1 cellular context compared by ENCODE assay signal in the genomic region with DNA sequence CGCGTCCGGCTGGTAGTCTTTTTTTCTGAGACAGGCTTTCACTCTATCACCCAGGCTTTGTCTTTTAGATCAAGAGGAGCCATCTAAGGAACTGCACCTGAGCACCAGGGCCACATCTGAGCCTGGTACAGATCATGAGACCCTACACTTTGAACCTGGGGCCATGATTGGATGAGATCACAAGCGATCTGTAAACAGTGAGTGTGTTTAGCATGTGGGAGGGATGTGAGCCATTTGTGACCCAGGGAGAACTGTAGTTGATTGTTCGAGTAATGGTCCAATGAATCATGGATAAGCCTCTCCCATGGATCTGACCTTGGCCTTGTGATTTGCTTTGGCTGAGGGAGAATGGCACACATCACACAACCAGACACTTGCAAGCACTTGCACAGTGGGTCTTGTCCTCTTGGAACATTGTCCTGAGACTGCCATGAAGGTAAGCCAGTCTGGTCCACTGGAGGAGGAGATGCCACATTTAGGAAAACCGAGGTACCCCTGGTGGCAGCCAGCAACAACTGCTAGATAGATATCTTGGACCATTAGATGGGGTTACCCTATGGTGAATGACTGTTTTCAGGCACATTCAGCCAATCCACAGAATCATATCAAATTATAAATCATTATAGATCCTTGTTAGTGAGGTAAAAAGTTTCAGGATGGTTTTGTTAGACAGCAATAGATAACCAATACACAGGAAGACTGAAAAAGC.
TF ChIP-seq lines count a peak whose summit lies in the region.

No MANE protein-coding gene starts in this region.

TF ChIP-seq in HepG2, 621 proteins besides CTCF, POLR2A, EP300 and RAD21 (continued from another document and continues in another):
- TF ChIP-seq, protein P1, sequence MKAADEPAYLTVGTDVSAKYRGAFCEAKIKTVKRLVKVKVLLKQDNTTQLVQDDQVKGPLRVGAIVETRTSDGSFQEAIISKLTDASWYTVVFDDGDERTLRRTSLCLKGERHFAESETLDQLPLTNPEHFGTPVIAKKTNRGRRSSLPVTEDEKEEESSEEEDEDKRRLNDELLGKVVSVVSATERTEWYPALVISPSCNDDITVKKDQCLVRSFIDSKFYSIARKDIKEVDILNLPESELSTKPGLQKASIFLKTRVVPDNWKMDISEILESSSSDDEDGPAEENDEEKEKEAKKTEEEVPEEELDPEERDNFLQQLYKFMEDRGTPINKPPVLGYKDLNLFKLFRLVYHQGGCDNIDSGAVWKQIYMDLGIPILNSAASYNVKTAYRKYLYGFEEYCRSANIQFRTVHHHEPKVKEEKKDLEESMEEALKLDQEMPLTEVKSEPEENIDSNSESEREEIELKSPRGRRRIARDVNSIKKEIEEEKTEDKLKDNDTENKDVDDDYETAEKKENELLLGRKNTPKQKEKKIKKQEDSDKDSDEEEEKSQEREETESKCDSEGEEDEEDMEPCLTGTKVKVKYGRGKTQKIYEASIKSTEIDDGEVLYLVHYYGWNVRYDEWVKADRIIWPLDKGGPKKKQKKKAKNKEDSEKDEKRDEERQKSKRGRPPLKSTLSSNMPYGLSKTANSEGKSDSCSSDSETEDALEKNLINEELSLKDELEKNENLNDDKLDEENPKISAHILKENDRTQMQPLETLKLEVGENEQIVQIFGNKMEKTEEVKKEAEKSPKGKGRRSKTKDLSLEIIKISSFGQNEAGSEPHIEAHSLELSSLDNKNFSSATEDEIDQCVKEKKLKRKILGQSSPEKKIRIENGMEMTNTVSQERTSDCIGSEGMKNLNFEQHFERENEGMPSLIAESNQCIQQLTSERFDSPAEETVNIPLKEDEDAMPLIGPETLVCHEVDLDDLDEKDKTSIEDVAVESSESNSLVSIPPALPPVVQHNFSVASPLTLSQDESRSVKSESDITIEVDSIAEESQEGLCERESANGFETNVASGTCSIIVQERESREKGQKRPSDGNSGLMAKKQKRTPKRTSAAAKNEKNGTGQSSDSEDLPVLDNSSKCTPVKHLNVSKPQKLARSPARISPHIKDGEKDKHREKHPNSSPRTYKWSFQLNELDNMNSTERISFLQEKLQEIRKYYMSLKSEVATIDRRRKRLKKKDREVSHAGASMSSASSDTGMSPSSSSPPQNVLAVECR (CRISPR knock-in tag; IDR thresholded peaks at IDR 0.05; ENCODE audit: borderline replicate concordance), result peak; percentile 14; the same call in 1 of the 2 replicates
- TF ChIP-seq, protein P2, sequence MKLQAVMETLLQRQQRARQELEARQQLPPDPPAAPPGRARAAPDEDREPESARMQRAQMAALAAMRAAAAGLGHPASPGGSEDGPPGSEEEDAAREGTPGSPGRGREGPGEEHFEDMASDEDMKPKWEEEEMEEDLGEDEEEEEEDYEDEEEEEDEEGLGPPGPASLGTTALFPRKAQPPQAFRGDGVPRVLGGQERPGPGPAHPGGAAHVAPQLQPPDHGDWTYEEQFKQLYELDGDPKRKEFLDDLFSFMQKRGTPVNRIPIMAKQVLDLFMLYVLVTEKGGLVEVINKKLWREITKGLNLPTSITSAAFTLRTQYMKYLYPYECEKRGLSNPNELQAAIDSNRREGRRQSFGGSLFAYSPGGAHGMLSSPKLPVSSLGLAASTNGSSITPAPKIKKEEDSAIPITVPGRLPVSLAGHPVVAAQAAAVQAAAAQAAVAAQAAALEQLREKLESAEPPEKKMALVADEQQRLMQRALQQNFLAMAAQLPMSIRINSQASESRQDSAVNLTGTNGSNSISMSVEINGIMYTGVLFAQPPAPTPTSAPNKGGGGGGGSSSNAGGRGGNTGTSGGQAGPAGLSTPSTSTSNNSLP (IDR thresholded peaks at IDR 0.05; ENCODE audit: low read depth, low read length), result peak; percentile 76
- TF ChIP-seq ZC3H4 (CRISPR knock-in tag; IDR thresholded peaks at IDR 0.05; ENCODE audit: borderline replicate concordance), result no peak
- 0 out of 2 replicates have a peak, but pooled peaks have one; percentile 50 for TF ChIP-seq ZNF335 (CRISPR knock-in tag; IDR thresholded peaks at IDR 0.05)
- peak; percentile 72; the same call in 1 of the 2 replicates for TF ChIP-seq HDAC2 (CRISPR knock-in tag; IDR thresholded peaks at IDR 0.05)
- peak; percentile 65; the same call in 1 of the 2 replicates for TF ChIP-seq POGZ (CRISPR knock-in tag; IDR thresholded peaks at IDR 0.05)
- TF ChIP-seq, protein P3, sequence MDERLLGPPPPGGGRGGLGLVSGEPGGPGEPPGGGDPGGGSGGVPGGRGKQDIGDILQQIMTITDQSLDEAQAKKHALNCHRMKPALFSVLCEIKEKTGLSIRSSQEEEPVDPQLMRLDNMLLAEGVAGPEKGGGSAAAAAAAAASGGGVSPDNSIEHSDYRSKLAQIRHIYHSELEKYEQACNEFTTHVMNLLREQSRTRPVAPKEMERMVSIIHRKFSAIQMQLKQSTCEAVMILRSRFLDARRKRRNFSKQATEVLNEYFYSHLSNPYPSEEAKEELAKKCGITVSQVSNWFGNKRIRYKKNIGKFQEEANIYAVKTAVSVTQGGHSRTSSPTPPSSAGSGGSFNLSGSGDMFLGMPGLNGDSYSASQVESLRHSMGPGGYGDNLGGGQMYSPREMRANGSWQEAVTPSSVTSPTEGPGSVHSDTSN (CRISPR knock-in tag; IDR thresholded peaks at IDR 0.05), result no peak
- TF ChIP-seq PAWR (CRISPR knock-in tag; IDR thresholded peaks at IDR 0.05; ENCODE audit: borderline replicate concordance), result no peak
- peak; percentile 74 for TF ChIP-seq ZMYM3 (CRISPR knock-in tag; IDR thresholded peaks at IDR 0.05)
- TF ChIP-seq RFX3 (CRISPR knock-in tag; IDR thresholded peaks at IDR 0.05), result no peak
- TF ChIP-seq, protein P4, sequence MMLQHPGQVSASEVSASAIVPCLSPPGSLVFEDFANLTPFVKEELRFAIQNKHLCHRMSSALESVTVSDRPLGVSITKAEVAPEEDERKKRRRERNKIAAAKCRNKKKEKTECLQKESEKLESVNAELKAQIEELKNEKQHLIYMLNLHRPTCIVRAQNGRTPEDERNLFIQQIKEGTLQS (CRISPR knock-in tag; IDR thresholded peaks at IDR 0.05), result peak; percentile 45; the same call in 1 of the 2 replicates
- peak; percentile 50; the same call in 1 of the 2 replicates for TF ChIP-seq CREM (IDR thresholded peaks at IDR 0.05)
- TF ChIP-seq CREM (CRISPR knock-in tag; IDR thresholded peaks at IDR 0.05), result no peak
- TF ChIP-seq, protein P5, sequence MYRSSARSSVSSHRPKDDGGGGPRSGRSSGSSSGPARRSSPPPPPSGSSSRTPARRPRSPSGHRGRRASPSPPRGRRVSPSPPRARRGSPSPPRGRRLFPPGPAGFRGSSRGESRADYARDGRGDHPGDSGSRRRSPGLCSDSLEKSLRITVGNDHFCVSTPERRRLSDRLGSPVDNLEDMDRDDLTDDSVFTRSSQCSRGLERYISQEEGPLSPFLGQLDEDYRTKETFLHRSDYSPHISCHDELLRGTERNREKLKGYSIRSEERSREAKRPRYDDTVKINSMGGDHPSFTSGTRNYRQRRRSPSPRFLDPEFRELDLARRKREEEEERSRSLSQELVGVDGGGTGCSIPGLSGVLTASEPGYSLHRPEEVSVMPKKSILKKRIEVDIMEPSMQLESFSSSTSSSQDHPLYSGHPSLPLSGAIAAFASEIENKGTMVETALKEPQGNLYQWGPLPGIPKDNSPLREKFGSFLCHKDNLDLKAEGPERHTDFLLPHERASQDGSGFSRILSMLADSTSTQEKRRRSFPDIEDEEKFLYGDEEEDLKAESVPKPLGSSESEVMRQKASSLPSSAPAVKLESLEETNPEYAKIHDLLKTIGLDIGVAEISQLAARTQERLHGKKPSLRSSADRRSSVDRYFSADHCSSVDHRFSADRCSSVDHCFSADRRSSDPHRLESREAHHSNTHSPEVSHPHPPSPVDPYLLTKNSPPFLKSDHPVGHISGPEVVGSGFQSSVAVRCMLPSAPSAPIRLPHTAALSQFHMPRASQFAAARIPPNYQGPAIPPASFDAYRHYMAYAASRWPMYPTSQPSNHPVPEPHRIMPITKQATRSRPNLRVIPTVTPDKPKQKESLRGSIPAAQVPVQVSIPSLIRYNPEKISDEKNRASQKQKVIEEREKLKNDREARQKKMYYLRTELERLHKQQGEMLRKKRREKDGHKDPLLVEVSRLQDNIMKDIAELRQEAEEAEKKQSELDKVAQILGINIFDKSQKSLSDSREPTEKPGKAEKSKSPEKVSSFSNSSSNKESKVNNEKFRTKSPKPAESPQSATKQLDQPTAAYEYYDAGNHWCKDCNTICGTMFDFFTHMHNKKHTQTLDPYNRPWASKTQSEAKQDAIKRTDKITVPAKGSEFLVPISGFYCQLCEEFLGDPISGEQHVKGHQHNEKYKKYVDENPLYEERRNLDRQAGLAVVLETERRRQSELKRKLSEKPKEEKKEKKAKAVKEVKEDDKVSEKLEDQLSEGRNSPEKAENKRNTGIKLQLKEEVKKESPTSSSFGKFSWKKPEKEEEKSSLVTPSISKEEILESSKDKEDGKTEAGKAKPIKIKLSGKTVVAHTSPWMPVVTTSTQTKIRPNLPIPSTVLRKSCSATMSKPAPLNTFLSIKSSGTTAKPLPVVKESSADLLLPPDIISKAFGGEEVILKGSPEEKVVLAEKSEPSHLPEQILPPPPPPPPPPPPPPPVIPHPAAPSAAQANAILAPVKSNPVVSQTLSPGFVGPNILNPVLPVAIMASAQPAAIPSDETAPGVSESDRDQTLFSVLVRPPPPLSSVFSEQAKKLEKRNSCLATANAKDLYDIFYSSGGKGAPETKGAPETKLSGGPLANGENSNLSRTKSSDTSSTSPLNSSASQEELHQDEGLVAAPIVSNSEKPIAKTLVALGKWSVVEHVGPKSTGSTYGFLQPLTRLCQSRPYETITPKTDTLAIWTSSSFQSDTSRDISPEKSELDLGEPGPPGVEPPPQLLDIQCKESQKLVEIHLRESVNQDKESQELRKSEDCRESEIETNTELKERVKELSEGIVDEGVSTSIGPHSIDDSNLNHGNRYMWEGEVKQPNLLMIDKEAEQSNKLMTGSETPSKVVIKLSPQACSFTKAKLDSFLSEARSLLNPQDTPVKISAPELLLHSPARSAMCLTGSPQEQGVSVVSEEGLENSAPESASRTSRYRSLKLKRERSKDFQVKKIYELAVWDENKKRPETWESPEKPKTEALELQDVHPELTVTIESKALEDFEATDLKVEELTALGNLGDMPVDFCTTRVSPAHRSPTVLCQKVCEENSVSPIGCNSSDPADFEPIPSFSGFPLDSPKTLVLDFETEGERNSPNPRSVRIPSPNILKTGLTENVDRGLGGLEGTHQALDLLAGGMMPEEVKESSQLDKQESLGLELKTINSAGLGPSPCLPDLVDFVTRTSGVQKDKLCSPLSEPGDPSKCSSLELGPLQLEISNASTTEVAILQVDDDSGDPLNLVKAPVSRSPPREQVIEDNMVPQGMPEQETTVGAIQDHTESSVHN (CRISPR knock-in tag; IDR thresholded peaks at IDR 0.05), result peak; percentile 76; the same call in 1 of the 2 replicates
- TF ChIP-seq, protein P6, sequence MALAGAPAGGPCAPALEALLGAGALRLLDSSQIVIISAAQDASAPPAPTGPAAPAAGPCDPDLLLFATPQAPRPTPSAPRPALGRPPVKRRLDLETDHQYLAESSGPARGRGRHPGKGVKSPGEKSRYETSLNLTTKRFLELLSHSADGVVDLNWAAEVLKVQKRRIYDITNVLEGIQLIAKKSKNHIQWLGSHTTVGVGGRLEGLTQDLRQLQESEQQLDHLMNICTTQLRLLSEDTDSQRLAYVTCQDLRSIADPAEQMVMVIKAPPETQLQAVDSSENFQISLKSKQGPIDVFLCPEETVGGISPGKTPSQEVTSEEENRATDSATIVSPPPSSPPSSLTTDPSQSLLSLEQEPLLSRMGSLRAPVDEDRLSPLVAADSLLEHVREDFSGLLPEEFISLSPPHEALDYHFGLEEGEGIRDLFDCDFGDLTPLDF (CRISPR knock-in tag; IDR thresholded peaks at IDR 0.05), result no peak
- TF ChIP-seq SRSF1 (optimal IDR thresholded peaks at IDR 0.05; ENCODE audit: low read depth, low read length), result no peak
- TF ChIP-seq TRIM24 (CRISPR knock-in tag; IDR thresholded peaks at IDR 0.05), result 0 out of 2 replicates have a peak, but pooled peaks have one; percentile 43
- peak; percentile 93 for TF ChIP-seq SKI (IDR thresholded peaks at IDR 0.05; ENCODE audit: partially characterized antibody)
- TF ChIP-seq RCOR2 (CRISPR knock-in tag; IDR thresholded peaks at IDR 0.05), result peak; percentile 73; the same call in 1 of the 2 replicates
- peak; percentile 77 for TF ChIP-seq HNF4A (CRISPR knock-in tag; IDR thresholded peaks at IDR 0.05)
- TF ChIP-seq SATB2 (CRISPR knock-in tag; IDR thresholded peaks at IDR 0.05), result no peak
- no peak for TF ChIP-seq ZNF232 (CRISPR knock-in tag; IDR thresholded peaks at IDR 0.05; ENCODE audit: borderline replicate concordance)
- 0 out of 2 replicates have a peak, but pooled peaks have one; percentile 65 for TF ChIP-seq ZNF543 (CRISPR knock-in tag; IDR thresholded peaks at IDR 0.05)
- peak; percentile 53; the same call in 1 of the 2 replicates for TF ChIP-seq ZNF230 (CRISPR knock-in tag; IDR thresholded peaks at IDR 0.05)
- no peak for TF ChIP-seq POLR2AphosphoS2 (IDR thresholded peaks at IDR 0.05; ENCODE audit: low read depth, low read length)
- TF ChIP-seq ZNF605 (CRISPR knock-in tag; IDR thresholded peaks at IDR 0.05), result 0 out of 2 replicates have a peak, but pooled peaks have one; percentile 17
- TF ChIP-seq, protein P7, sequence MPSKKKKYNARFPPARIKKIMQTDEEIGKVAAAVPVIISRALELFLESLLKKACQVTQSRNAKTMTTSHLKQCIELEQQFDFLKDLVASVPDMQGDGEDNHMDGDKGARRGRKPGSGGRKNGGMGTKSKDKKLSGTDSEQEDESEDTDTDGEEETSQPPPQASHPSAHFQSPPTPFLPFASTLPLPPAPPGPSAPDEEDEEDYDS (CRISPR knock-in tag; IDR thresholded peaks at IDR 0.05), result peak; percentile 38; the same call in 1 of the 2 replicates
- TF ChIP-seq, protein P8, sequence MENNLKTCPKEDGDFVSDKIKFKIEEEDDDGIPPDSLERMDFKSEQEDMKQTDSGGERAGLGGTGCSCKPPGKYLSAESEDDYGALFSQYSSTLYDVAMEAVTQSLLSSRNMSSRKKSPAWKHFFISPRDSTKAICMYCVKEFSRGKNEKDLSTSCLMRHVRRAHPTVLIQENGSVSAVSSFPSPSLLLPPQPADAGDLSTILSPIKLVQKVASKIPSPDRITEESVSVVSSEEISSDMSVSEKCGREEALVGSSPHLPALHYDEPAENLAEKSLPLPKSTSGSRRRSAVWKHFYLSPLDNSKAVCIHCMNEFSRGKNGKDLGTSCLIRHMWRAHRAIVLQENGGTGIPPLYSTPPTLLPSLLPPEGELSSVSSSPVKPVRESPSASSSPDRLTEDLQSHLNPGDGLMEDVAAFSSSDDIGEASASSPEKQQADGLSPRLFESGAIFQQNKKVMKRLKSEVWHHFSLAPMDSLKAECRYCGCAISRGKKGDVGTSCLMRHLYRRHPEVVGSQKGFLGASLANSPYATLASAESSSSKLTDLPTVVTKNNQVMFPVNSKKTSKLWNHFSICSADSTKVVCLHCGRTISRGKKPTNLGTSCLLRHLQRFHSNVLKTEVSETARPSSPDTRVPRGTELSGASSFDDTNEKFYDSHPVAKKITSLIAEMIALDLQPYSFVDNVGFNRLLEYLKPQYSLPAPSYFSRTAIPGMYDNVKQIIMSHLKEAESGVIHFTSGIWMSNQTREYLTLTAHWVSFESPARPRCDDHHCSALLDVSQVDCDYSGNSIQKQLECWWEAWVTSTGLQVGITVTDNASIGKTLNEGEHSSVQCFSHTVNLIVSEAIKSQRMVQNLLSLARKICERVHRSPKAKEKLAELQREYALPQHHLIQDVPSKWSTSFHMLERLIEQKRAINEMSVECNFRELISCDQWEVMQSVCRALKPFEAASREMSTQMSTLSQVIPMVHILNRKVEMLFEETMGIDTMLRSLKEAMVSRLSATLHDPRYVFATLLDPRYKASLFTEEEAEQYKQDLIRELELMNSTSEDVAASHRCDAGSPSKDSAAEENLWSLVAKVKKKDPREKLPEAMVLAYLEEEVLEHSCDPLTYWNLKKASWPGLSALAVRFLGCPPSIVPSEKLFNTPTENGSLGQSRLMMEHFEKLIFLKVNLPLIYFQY (CRISPR knock-in tag; IDR thresholded peaks at IDR 0.05; ENCODE audit: borderline replicate concordance), result peak; percentile 54; the same call in 1 of the 2 replicates
- no peak for TF ChIP-seq FOXA1 (IDR thresholded peaks at IDR 0.05)
- peak; percentile 86 for TF ChIP-seq FOXA1 (CRISPR knock-in tag; IDR thresholded peaks at IDR 0.05)
- TF ChIP-seq KDM5B (CRISPR knock-in tag; IDR thresholded peaks at IDR 0.05; ENCODE audit: borderline replicate concordance), result 0 out of 2 replicates have a peak, but pooled peaks have one; percentile 17
